ENCODE assay signal across 26 cellular contexts in the genomic region with DNA sequence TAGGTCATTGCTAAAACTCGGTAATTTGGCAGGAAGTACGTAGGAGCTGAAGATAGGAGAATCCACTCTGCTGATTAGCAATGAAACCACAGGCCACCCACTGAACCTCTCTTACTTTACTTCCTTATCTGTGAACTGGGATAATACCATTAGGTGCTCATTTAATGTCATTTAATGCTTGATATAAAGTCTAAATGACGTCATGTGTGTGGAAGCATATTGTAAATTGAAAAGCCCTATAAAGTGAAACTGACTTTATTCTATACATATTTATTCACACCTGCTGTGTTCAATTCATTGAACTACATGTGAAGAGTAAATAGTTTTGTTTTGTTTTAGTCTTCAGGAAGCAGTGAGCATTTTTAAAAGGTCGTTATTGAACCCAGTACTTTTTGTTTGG.
DNase-seq lines count a peak whose midpoint lies in the region; ATAC-seq, FAIRE-seq and TF ChIP-seq lines count a peak whose summit lies in the region.
"Had no signal": no experiment of that assay in that cellular context is flagged by ENCODE, and none has a peak within 500 bp of the region (broad histone marks: within the 10 kb centered on the region; RNA-seq: fewer than 3 reads in every experiment).

No MANE protein-coding gene starts in this region.

- no peak overlapping the region for H2BK120ac ChIP-seq in mesendoderm (ENCODE audit: low read depth, low read length)

- H2AK5ac ChIP-seq in mesendoderm (ENCODE audit: low read length), result no peak overlapping the region

- H3K4ac ChIP-seq in mesendoderm (ENCODE audit: low read depth, low read length), result no peak overlapping the region

- ATAC-seq in HepG2 (no peak), right lobe of liver (no peak)
- ATAC-seq: GM12878 had no signal

- H3K4me1 ChIP-seq in HepG2 (ENCODE audit: insufficient read depth, low read length), result no peaks in the 10 kb centered on the region
- no peaks in the 10 kb centered on the region for H3K4me1 ChIP-seq in right lobe of liver
- H3K4me1 ChIP-seq in mesendoderm (ENCODE audit: control insufficient read depth, low read depth, low read length), result no peaks in the 10 kb centered on the region
- H3K4me1 ChIP-seq in vagina, result no peaks in the 10 kb centered on the region
- H3K4me1 ChIP-seq: BLaER1 had no signal

- no peak for TF ChIP-seq RAD21 in HepG2 (CRISPR knock-in tag; IDR thresholded peaks at IDR 0.05)

- no peak overlapping the region for H3K4me2 ChIP-seq in HepG2 (ENCODE audit: low read depth, low read length)
- H3K4me2 ChIP-seq in mesendoderm (ENCODE audit: low read length), result no peak overlapping the region
- H3K4me2 ChIP-seq: BLaER1 had no signal

- no peak overlapping the region for H3K23ac ChIP-seq in mesendoderm (ENCODE audit: low read length)

- no peaks in the 10 kb centered on the region for H3K36me3 ChIP-seq in HepG2 (replicated peaks in 1 of 2; ENCODE audit: control insufficient read depth in 1 of 2, insufficient read depth in 2 of 2, low read length in 2 of 2)
- H3K36me3 ChIP-seq in right lobe of liver, result no peaks in the 10 kb centered on the region
- H3K36me3 ChIP-seq in mesendoderm (ENCODE audit: control insufficient read depth, insufficient read depth, low read length), result no peaks in the 10 kb centered on the region
- H3K36me3 ChIP-seq in vagina, result no peaks in the 10 kb centered on the region
- H3K36me3 ChIP-seq: BE2C, BLaER1 had no signal

- TF ChIP-seq CTCF in HepG2 (CRISPR knock-in tag; IDR thresholded peaks at IDR 0.05) (no peak), right lobe of liver (IDR thresholded peaks at IDR 0.05) (no peak), vagina (IDR thresholded peaks at IDR 0.05) (no peak)

- H3K9me3 ChIP-seq in HepG2 (ENCODE audit: low read length) (peaks cover 38% of the 10 kb centered on the region), right lobe of liver (no peaks in the 10 kb centered on the region), vagina (no peaks in the 10 kb centered on the region)
- H3K9me3 ChIP-seq: BE2C, BLaER1 had no signal

- no peak for FAIRE-seq in HepG2 (lab: Jason Lieb, UNC)
- FAIRE-seq: A204.1, GM12878, GM12892, GM18507 had no signal

- BruUV-seq in HepG2 (replicated peaks; lab: Mats Ljungman, UMichigan), result no TSS peak

- H3K79me1 ChIP-seq in mesendoderm (ENCODE audit: low read length), result no peaks in the 10 kb centered on the region

- intact Hi-C loops in HepG2 (cut with micrococcal nuclease; ENCODE audit: unreplicated experiment) (no loop called here), right lobe of liver (cut with DNase I) (no loop called here), vagina (cut with DNase I) (no loop called here)

- H3K79me2 ChIP-seq in HepG2 (ENCODE audit: insufficient read depth, low read length), result no peaks in the 10 kb centered on the region
- H3K79me2 ChIP-seq in mesendoderm (ENCODE audit: control insufficient read depth, insufficient read depth, low read length), result no peaks in the 10 kb centered on the region

- TF ChIP-seq POLR2A in HepG2 (IDR thresholded peaks at IDR 0.05; ENCODE audit: insufficient read depth in 1 of 2, low read depth in 2 of 2, low read length in 2 of 2) (no peak), right lobe of liver (IDR thresholded peaks at IDR 0.05) (no peak), vagina (IDR thresholded peaks at IDR 0.05) (no peak)

- no peak overlapping the region for H4K5ac ChIP-seq in mesendoderm (ENCODE audit: low read length)

- WGBS in HepG2 (ENCODE audit: low lambda C conversion rate), result 0% methylated on average over 4 of the region's 4 CpGs
- WGBS in right lobe of liver (ENCODE audit: insufficient coverage, low coverage, low lambda C conversion rate, missing lambda C conversion rate), result 35% methylated on average over 4 of the region's 4 CpGs
- WGBS in mesendoderm (ENCODE audit: extremely low coverage, insufficient coverage, low lambda C conversion rate), result no CpG with 5 or more reads among the region's 4 CpGs

- H3K27ac ChIP-seq in HepG2 (ENCODE audit: extremely low read length, insufficient read depth, low read length) (no peak overlapping the region), right lobe of liver (no peak overlapping the region), mesendoderm (ENCODE audit: low read depth, low read length) (no peak overlapping the region), vagina (no peak overlapping the region)
- H3K27ac ChIP-seq: BLaER1 had no signal

- POLR2A ChIA-PET in HepG2 (lab: Yijun Ruan, JAX), result no interaction called here

- H4K20me1 ChIP-seq in HepG2 (ENCODE audit: insufficient read depth, low read length), result no peaks in the 10 kb centered on the region
- H4K20me1 ChIP-seq: BLaER1 had no signal

- H2BK5ac ChIP-seq in mesendoderm (ENCODE audit: low read length), result no peak overlapping the region

- no peak overlapping the region for H3K56ac ChIP-seq in mesendoderm (ENCODE audit: low read length)

- CTCF ChIA-PET in HepG2 (lab: Yijun Ruan, JAX; ENCODE audit: low intra/inter-chr PET ratio, low total read pairs), result no interaction called here

- no peak overlapping the region for H2BK15ac ChIP-seq in mesendoderm (replicated peaks; ENCODE audit: low read depth)

- no peak for DNase-seq in HepG2 (ENCODE audit: low spot score)
- DNase-seq in right lobe of liver, result no peak
- DNase-seq in NCI-H69 (lab: John Stamatoyannopoulos, UW), result peak; percentile 26
- DNase-seq in mesendoderm, result peak; percentile 51
- no peak for DNase-seq in NCI-H1694 treated with DMSO at 0.1 percent for 48 hours (lab: John Stamatoyannopoulos, UW)
- DNase-seq in vagina (ENCODE audit: extremely low spot score in 2 of 2), result no peak
- DNase-seq: 8988T; ACHN; BE2C; C1 segment of cervical spinal cord; CD4-positive, alpha-beta memory T cell; CD4-positive, CD25-positive, alpha-beta regulatory T cell; CD8-positive, alpha-beta memory T cell; COR-L47; DMS 273 treated with DMSO at 0.1 percent for 48 hours; DMS153; DMS53; DMS79; DND-41; EL; GDM1 had no signal

- no peak overlapping the region for H3K18ac ChIP-seq in mesendoderm (ENCODE audit: low read length)

- H2AFZ ChIP-seq in HepG2 (ENCODE audit: low read length), result no peak overlapping the region

- H3K27me3 ChIP-seq in HepG2 (ENCODE audit: control insufficient read depth in 1 of 2, insufficient read depth in 2 of 2, low read length in 2 of 2), result no peaks in the 10 kb centered on the region; a peak in 1 of 5 replicates
- no peaks in the 10 kb centered on the region for H3K27me3 ChIP-seq in right lobe of liver
- H3K27me3 ChIP-seq in mesendoderm (ENCODE audit: insufficient read depth, low read length, poor library complexity), result no peaks in the 10 kb centered on the region
- H3K27me3 ChIP-seq in vagina, result no peaks in the 10 kb centered on the region
- H3K27me3 ChIP-seq: BE2C, BLaER1 had no signal

- H3K4me3 ChIP-seq in HepG2 (replicated peaks in 1 of 3; ENCODE audit: insufficient read depth in 1 of 3, low read depth in 2 of 3, low read length in 3 of 3), result no peak overlapping the region
- no peak overlapping the region for H3K4me3 ChIP-seq in right lobe of liver
- H3K4me3 ChIP-seq in mesendoderm (ENCODE audit: low read length), result no peak overlapping the region
- no peak overlapping the region for H3K4me3 ChIP-seq in vagina
- H3K4me3 ChIP-seq: BLaER1, GM12878 had no signal

- in situ Hi-C loops in HepG2 (cut with HindIII; ENCODE audit: extremely low pct_ligation_motif_present, low pct_unique_long_range_greater_than_20kb), result no loop called here

- TF ChIP-seq EP300 in HepG2 (IDR thresholded peaks at IDR 0.05; ENCODE audit: low read depth in 2 of 2, low read length in 2 of 2), result no peak
- no peak for TF ChIP-seq EP300 in HepG2 (CRISPR knock-in tag; IDR thresholded peaks at IDR 0.05; ENCODE audit: borderline replicate concordance)

- no peak overlapping the region for H3K9ac ChIP-seq in HepG2 (ENCODE audit: insufficient read depth, low read depth, low read length)
- H3K9ac ChIP-seq in mesendoderm (ENCODE audit: low read length), result no peak overlapping the region
- H3K9ac ChIP-seq: BLaER1 had no signal

- no peak overlapping the region for H4K8ac ChIP-seq in mesendoderm (ENCODE audit: low read depth, low read length)

TF ChIP-seq in HepG2, 621 proteins besides CTCF, POLR2A, EP300 and RAD21:
- TF ChIP-seq ZNF253 (CRISPR knock-in tag; IDR thresholded peaks at IDR 0.05; ENCODE audit: borderline replicate concordance) (no peak), CREB1 (IDR thresholded peaks at IDR 0.05) (peak; percentile 81), CREB1 (CRISPR knock-in tag; IDR thresholded peaks at IDR 0.05) (no peak), ATF7 (IDR thresholded peaks at IDR 0.05) (peak; percentile 96), ATF7 (CRISPR knock-in tag; IDR thresholded peaks at IDR 0.05) (no peak)

Comparison
In these comparisons a context has a peak if more than half of its experiments do, and no peak if none do; other contexts are left out.
1. DNase-seq: peak in NCI-H69 (single experiment) and mesendoderm (single experiment); none in HepG2 (single experiment), right lobe of liver (0 of 3), NCI-H1694 treated with DMSO at 0.1 percent for 48 hours (single experiment) and vagina (0 of 2).